1 cellular context compared by ENCODE assay signal in the genomic region with DNA sequence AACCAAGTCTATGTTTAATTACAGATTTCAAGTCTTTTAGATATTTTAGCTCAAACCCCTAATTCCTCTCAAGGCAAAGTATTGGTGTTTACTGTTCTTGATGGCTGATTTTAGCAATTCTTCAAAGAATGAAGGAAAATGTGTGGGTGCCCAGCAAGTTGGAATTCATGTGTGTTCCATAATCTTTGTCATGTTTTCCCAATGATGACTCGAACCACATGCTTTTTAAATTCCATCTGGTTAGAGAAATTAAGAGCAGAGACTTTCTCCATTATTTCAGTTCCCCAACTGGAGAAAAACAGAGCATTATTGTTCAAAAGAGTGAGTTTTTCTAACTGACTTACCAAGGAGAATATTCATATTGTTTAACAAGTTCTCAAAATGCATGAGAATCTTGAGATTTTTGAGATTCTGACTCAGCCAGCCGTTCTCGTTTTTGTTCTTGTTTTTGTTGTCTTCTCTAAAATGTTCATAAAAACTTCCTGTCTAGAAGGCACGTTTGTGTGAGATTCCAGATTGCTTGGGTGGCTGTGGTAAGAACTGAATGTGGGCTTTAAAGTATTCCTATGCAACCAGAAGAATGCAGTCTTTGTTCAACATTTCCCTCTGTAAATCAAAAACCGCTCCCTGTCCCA.
TF ChIP-seq lines count a peak whose summit lies in the region.

No MANE protein-coding gene starts in this region.

TF ChIP-seq in HepG2, 621 proteins besides CTCF, POLR2A, EP300 and RAD21:
- TF ChIP-seq MTERF4 (CRISPR knock-in tag; IDR thresholded peaks at IDR 0.05) (no peak), ZNF781 (CRISPR knock-in tag; IDR thresholded peaks at IDR 0.05; ENCODE audit: borderline replicate concordance, not compliant biosample characterization) (no peak), NAIF1 (CRISPR knock-in tag; IDR thresholded peaks at IDR 0.05; ENCODE audit: borderline replicate concordance) (no peak), FOXA1 (IDR thresholded peaks at IDR 0.05) (no peak), FOXA1 (CRISPR knock-in tag; IDR thresholded peaks at IDR 0.05) (no peak), ERF (CRISPR knock-in tag; IDR thresholded peaks at IDR 0.05) (no peak), NBN (conservative IDR thresholded peaks at IDR 0.05) (no peak)
- TF ChIP-seq, protein P1, sequence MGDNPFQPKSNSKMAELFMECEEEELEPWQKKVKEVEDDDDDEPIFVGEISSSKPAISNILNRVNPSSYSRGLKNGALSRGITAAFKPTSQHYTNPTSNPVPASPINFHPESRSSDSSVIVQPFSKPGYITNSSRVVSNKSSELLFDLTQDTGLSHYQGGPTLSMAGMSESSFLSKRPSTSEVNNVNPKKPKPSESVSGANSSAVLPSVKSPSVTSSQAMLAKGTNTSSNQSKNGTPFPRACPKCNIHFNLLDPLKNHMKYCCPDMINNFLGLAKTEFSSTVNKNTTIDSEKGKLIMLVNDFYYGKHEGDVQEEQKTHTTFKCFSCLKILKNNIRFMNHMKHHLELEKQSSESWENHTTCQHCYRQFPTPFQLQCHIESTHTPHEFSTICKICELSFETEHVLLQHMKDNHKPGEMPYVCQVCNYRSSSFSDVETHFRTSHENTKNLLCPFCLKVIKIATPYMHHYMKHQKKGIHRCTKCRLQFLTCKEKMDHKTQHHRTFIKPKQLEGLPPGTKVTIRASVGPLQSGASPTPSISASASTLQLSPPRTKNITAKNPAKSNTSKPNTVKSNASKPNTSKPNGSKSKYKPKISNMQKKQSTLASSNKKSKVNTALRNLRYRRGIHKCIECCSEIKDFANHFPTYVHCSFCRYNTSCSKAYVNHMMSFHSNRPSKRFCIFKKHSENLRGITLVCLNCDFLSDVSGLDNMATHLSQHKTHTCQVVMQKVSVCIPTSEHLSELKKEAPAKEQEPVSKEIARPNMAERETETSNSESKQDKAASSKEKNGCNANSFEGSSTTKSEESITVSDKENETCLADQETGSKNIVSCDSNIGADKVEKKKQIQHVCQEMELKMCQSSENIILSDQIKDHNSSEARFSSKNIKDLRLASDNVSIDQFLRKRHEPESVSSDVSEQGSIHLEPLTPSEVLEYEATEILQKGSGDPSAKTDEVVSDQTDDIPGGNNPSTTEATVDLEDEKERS (CRISPR knock-in tag; IDR thresholded peaks at IDR 0.05) = no peak
